In genomic region chr5:125890387-125890955, GRCh38 we compare ENCODE assay signal across 11 cellular contexts.
"Had no signal": no experiment of that assay in that cellular context is flagged by ENCODE, and none has a peak within 500 bp of the region (broad histone marks: within the 10 kb centered on the region; RNA-seq: fewer than 3 reads in every experiment).

No MANE protein-coding gene starts in this region.

- DNase-seq: activated naive CD4-positive, alpha-beta T cell; activated naive CD8-positive, alpha-beta T cell treated with anti-CD3 and anti-CD28 coated beads, Interleukin-2, amount 10 ng/mL, durations not matched to agents 7 days and 5 days; hypothalamus; lower lobe of right lung; midbrain; psoas muscle; right lobe of liver; SW 1271 had no signal

- H3K27ac ChIP-seq: ascending aorta, cardiac muscle cell, coronary artery, lower lobe of right lung, psoas muscle, right lobe of liver had no signal

- ATAC-seq: lower lobe of right lung, psoas muscle, right lobe of liver had no signal

- H3K4me1 ChIP-seq: ascending aorta, lower lobe of right lung, psoas muscle, right lobe of liver had no signal

- H3K27me3 ChIP-seq: ascending aorta, cardiac muscle cell, right lobe of liver had no signal
